2 cellular contexts compared by ENCODE assay signal in the genomic region with DNA sequence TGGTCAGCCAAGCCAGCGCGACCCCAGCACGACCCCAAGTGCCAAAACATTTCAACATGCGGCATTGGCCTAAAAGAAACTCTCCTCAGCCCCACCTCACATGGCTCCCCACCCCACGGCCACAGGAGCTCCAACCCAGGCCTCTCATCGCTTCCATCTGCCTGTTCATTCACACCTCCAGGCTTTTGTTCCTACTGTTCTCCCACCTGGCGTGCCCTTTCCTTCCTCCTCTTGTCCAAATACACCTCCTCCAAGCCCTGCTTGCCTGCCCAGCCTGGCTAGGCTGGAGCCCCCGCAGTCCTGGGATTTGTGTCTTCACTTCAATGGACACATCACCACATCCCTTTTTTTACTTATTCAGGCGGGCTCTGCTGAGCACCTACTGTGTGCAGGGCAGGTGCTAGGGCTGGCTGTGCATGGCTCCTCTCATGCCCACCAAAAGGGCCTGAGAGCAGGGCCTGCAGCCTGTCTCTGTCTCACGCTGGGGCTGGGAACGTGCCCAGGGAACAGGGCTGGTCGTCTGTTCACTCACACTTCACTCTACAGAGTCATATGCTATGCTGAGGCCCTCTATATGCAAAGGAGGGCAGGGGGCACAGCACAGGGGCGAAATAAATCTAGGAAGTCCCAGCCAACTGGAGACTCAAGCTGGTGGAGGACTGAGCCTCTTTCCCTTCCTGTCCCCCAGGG.
TF ChIP-seq lines count a peak whose summit lies in the region.

No MANE protein-coding gene starts in this region.

TF ChIP-seq in IMR-90, 13 proteins besides CTCF, POLR2A, EP300 and RAD21:
- TF ChIP-seq, protein P1, sequence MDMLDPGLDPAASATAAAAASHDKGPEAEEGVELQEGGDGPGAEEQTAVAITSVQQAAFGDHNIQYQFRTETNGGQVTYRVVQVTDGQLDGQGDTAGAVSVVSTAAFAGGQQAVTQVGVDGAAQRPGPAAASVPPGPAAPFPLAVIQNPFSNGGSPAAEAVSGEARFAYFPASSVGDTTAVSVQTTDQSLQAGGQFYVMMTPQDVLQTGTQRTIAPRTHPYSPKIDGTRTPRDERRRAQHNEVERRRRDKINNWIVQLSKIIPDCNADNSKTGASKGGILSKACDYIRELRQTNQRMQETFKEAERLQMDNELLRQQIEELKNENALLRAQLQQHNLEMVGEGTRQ (IDR thresholded peaks at IDR 0.05; ENCODE audit: low read depth, low read length): no peak

TF ChIP-seq in WTC11, 78 proteins besides CTCF, POLR2A, EP300 and RAD21:
- TF ChIP-seq, protein P2, sequence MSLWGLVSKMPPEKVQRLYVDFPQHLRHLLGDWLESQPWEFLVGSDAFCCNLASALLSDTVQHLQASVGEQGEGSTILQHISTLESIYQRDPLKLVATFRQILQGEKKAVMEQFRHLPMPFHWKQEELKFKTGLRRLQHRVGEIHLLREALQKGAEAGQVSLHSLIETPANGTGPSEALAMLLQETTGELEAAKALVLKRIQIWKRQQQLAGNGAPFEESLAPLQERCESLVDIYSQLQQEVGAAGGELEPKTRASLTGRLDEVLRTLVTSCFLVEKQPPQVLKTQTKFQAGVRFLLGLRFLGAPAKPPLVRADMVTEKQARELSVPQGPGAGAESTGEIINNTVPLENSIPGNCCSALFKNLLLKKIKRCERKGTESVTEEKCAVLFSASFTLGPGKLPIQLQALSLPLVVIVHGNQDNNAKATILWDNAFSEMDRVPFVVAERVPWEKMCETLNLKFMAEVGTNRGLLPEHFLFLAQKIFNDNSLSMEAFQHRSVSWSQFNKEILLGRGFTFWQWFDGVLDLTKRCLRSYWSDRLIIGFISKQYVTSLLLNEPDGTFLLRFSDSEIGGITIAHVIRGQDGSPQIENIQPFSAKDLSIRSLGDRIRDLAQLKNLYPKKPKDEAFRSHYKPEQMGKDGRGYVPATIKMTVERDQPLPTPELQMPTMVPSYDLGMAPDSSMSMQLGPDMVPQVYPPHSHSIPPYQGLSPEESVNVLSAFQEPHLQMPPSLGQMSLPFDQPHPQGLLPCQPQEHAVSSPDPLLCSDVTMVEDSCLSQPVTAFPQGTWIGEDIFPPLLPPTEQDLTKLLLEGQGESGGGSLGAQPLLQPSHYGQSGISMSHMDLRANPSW (CRISPR knock-in tag; conservative IDR thresholded peaks at IDR 0.05; ENCODE audit: low read depth): no peak
